In genomic region chr14:103607039-103607668, GRCh38 we compare ENCODE assay signal across 1 cellular context.
TF ChIP-seq lines count a peak whose summit lies in the region.

No MANE protein-coding gene starts in this region.

TF ChIP-seq in HEK293, 187 proteins besides CTCF, POLR2A, EP300 and RAD21 (continued from another document and continues in another):
- TF ChIP-seq, protein P1, sequence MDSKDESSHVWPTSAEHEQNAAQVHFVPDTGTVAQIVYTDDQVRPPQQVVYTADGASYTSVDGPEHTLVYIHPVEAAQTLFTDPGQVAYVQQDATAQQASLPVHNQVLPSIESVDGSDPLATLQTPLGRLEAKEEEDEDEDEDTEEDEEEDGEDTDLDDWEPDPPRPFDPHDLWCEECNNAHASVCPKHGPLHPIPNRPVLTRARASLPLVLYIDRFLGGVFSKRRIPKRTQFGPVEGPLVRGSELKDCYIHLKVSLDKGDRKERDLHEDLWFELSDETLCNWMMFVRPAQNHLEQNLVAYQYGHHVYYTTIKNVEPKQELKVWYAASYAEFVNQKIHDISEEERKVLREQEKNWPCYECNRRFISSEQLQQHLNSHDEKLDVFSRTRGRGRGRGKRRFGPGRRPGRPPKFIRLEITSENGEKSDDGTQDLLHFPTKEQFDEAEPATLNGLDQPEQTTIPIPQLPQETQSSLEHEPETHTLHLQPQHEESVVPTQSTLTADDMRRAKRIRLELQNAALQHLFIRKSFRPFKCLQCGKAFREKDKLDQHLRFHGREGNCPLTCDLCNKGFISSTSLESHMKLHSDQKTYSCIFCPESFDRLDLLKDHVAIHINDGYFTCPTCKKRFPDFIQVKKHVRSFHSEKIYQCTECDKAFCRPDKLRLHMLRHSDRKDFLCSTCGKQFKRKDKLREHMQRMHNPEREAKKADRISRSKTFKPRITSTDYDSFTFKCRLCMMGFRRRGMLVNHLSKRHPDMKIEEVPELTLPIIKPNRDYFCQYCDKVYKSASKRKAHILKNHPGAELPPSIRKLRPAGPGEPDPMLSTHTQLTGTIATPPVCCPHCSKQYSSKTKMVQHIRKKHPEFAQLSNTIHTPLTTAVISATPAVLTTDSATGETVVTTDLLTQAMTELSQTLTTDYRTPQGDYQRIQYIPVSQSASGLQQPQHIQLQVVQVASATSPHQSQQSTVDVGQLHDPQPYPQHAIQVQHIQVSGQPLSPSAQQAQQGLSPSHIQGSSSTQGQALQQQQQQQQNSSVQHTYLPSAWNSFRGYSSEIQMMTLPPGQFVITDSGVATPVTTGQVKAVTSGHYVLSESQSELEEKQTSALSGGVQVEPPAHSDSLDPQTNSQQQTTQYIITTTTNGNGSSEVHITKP (tag by site-specific recombination; IDR thresholded peaks at IDR 0.05) = peak; percentile 69
- TF ChIP-seq PBX3 (CRISPR knock-in tag; IDR thresholded peaks at IDR 0.05) (no peak), ZNF157 (tag by site-specific recombination; IDR thresholded peaks at IDR 0.05) (no peak), ZFHX2 (tag by site-specific recombination; conservative IDR thresholded peaks at IDR 0.05) (no peak), ZNF560 (tag by site-specific recombination; IDR thresholded peaks at IDR 0.05; ENCODE audit: borderline replicate concordance) (no peak), ZNF785 (tag by site-specific recombination; IDR thresholded peaks at IDR 0.05) (no peak), ZNF585B (tag by site-specific recombination; IDR thresholded peaks at IDR 0.05) (no peak), ZSCAN4 (tag by site-specific recombination; IDR thresholded peaks at IDR 0.05) (peak; percentile 49), ZNF175 (tag by site-specific recombination; IDR thresholded peaks at IDR 0.05) (no peak), ZNF561 (tag by site-specific recombination; IDR thresholded peaks at IDR 0.05; ENCODE audit: borderline replicate concordance) (peak; percentile 40; the same call in 1 of the 2 replicates), ZNF354C (tag by site-specific recombination; IDR thresholded peaks at IDR 0.05; ENCODE audit: borderline replicate concordance, low read depth) (no peak), ZNF777 (tag by site-specific recombination; IDR thresholded peaks at IDR 0.05; ENCODE audit: borderline replicate concordance) (no peak), ZSCAN16 (tag by site-specific recombination; IDR thresholded peaks at IDR 0.05) (no peak), ZBTB26 (tag by site-specific recombination; optimal IDR thresholded peaks at IDR 0.05) (no peak), ZEB2 (tag by site-specific recombination; IDR thresholded peaks at IDR 0.05) (0 out of 2 replicates have a peak, but pooled peaks have one; percentile 43), ZNF654 (tag by site-specific recombination; IDR thresholded peaks at IDR 0.05; ENCODE audit: low read depth) (0 out of 2 replicates have a peak, but pooled peaks have one; percentile 2), YY1 (tag by site-specific recombination; IDR thresholded peaks at IDR 0.05) (no peak), REPIN1 (tag by site-specific recombination; IDR thresholded peaks at IDR 0.05; ENCODE audit: low read depth) (no peak), ZNF571 (tag by site-specific recombination; IDR thresholded peaks at IDR 0.05) (no peak), ZNF692 (tag by site-specific recombination; IDR thresholded peaks at IDR 0.05) (peak; percentile 55; the same call in 1 of the 2 replicates), MZF1 (tag by site-specific recombination; IDR thresholded peaks at IDR 0.05; ENCODE audit: borderline replicate concordance) (no peak), REST (tag by site-specific recombination; IDR thresholded peaks at IDR 0.05) (no peak), FEZF1 (tag by site-specific recombination; IDR thresholded peaks at IDR 0.05) (0 out of 2 replicates have a peak, but pooled peaks have one; percentile 17), ZNF513 (tag by site-specific recombination; IDR thresholded peaks at IDR 0.05) (no peak), ZBTB17 (tag by site-specific recombination; IDR thresholded peaks at IDR 0.05) (peak; percentile 56), ZNF488 (tag by site-specific recombination; IDR thresholded peaks at IDR 0.05) (no peak), ZNF510 (tag by site-specific recombination; IDR thresholded peaks at IDR 0.05; ENCODE audit: insufficient replicate concordance) (no peak), ZNF639 (tag by site-specific recombination; IDR thresholded peaks at IDR 0.05) (no peak), ZNF776 (tag by site-specific recombination; IDR thresholded peaks at IDR 0.05; ENCODE audit: borderline replicate concordance) (no peak), ZNF747 (tag by site-specific recombination; IDR thresholded peaks at IDR 0.05) (no peak), ZNF830 (tag by site-specific recombination; IDR thresholded peaks at IDR 0.05; ENCODE audit: low read depth) (no peak), KLF10 (tag by site-specific recombination; IDR thresholded peaks at IDR 0.05) (no peak)
- TF ChIP-seq, protein P2, sequence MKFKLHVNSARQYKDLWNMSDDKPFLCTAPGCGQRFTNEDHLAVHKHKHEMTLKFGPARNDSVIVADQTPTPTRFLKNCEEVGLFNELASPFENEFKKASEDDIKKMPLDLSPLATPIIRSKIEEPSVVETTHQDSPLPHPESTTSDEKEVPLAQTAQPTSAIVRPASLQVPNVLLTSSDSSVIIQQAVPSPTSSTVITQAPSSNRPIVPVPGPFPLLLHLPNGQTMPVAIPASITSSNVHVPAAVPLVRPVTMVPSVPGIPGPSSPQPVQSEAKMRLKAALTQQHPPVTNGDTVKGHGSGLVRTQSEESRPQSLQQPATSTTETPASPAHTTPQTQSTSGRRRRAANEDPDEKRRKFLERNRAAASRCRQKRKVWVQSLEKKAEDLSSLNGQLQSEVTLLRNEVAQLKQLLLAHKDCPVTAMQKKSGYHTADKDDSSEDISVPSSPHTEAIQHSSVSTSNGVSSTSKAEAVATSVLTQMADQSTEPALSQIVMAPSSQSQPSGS (tag by site-specific recombination; IDR thresholded peaks at IDR 0.05; ENCODE audit: low read depth) = no peak
- TF ChIP-seq, protein P3, sequence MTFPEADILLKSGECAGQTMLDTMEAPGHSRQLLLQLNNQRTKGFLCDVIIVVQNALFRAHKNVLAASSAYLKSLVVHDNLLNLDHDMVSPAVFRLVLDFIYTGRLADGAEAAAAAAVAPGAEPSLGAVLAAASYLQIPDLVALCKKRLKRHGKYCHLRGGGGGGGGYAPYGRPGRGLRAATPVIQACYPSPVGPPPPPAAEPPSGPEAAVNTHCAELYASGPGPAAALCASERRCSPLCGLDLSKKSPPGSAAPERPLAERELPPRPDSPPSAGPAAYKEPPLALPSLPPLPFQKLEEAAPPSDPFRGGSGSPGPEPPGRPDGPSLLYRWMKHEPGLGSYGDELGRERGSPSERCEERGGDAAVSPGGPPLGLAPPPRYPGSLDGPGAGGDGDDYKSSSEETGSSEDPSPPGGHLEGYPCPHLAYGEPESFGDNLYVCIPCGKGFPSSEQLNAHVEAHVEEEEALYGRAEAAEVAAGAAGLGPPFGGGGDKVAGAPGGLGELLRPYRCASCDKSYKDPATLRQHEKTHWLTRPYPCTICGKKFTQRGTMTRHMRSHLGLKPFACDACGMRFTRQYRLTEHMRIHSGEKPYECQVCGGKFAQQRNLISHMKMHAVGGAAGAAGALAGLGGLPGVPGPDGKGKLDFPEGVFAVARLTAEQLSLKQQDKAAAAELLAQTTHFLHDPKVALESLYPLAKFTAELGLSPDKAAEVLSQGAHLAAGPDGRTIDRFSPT (tag by site-specific recombination; IDR thresholded peaks at IDR 0.05) = no peak
